Comparison of ENCODE assay signal across 9 cellular contexts in genomic region chr5:160175438-160176218, GRCh38. TPM values are rescaled to one million over a fixed set of nuclear protein-coding genes. Genes with fewer than 3 reads are reported as not detected.
DNase-seq lines count a peak whose midpoint lies in the region; ATAC-seq, FAIRE-seq and TF ChIP-seq lines count a peak whose summit lies in the region.
"Had no signal": no experiment of that assay in that cellular context is flagged by ENCODE, and none has a peak within 500 bp of the region (broad histone marks: within the 10 kb centered on the region; RNA-seq: fewer than 3 reads in every experiment).

No MANE protein-coding gene starts in this region.

- no peaks in the 10 kb centered on the region for H3K79me2 ChIP-seq in hepatocyte

- no peak overlapping the region for H3K4me2 ChIP-seq in hepatocyte

- H3K4me1 ChIP-seq in foreskin keratinocyte (peaks cover 8% of the 10 kb centered on the region), hepatocyte (ENCODE audit: insufficient read depth) (no peaks in the 10 kb centered on the region)
- H3K4me1 ChIP-seq: left lung had no signal

- peak; percentile 85 for ATAC-seq in foreskin keratinocyte
- ATAC-seq in activated CD4-positive, CD25-positive, alpha-beta regulatory T cell treated with anti-CD3 and anti-CD28 coated beads, Interleukin-2, amount 50 U/mL, for 24 hours, result no peak
- ATAC-seq: left lung had no signal

- no peak for FAIRE-seq in D721Med (lab: Jason Lieb, UNC)

- no peaks in the 10 kb centered on the region for H3K9me2 ChIP-seq in hepatocyte (replicated peaks; ENCODE audit: insufficient read depth)

- H3K27ac ChIP-seq in foreskin keratinocyte (peak overlapping the region; percentile 50), hepatocyte (no peak overlapping the region)
- H3K27ac ChIP-seq: left lung had no signal

- in situ Hi-C loops in G401 (cut with HindIII; ENCODE audit: low sequenced_read_pairs), result no loop called here

- TF ChIP-seq CTCF in foreskin keratinocyte (conservative IDR thresholded peaks at IDR 0.05) (no peak), D721Med (IDR thresholded peaks at IDR 0.05; ENCODE audit: insufficient read depth, missing control alignments) (no peak), hepatocyte (IDR thresholded peaks at IDR 0.05; ENCODE audit: poor library complexity) (no peak)

- no peak overlapping the region for H3K4me3 ChIP-seq in hepatocyte
- H3K4me3 ChIP-seq: left lung had no signal

- H3K36me3 ChIP-seq in hepatocyte (replicated peaks; ENCODE audit: insufficient read depth, low read depth), result no peaks in the 10 kb centered on the region
- H3K36me3 ChIP-seq: left lung had no signal

- DNase-seq in G401 (ENCODE audit: low spot score) (peak; percentile 93), RPMI7951 (ENCODE audit: low read depth) (peak; percentile 75), foreskin keratinocyte (peak in 1 of 2 donors; percentile 69), posterior cingulate gyrus (peak; percentile 67 to 98 (median 84)), D721Med (ENCODE audit: insufficient read length, low spot score) (no peak), hepatocyte (ENCODE audit: low spot score) (no peak), activated T-cell treated with anti-CD3 and anti-CD28 coated beads for 4 hours (no peak)
- DNase-seq: left lung had no signal

- intact Hi-C loops in posterior cingulate gyrus (cut with DNase I), result loop anchor here (2.0 kb wide), 1 partner anchor 57 kb away; the partner anchor contains the start of gene PWWP2A

- no peaks in the 10 kb centered on the region for H3K27me3 ChIP-seq in foreskin keratinocyte
- H3K27me3 ChIP-seq in hepatocyte, result no peaks in the 10 kb centered on the region
- H3K27me3 ChIP-seq: left lung had no signal

- H4K20me1 ChIP-seq in hepatocyte (ENCODE audit: insufficient read depth, poor library complexity, severe bottlenecking), result no peaks in the 10 kb centered on the region

- WGBS in hepatocyte (ENCODE audit: low lambda C conversion rate, missing lambda C conversion rate), result 82% methylated on average over 18 of the region's 18 CpGs

- no peaks in the 10 kb centered on the region for H3K9me3 ChIP-seq in hepatocyte (ENCODE audit: low read depth)
- H3K9me3 ChIP-seq: left lung had no signal

- no peak overlapping the region for H2AFZ ChIP-seq in hepatocyte

RNA-seq across cellular contexts. Expression of gene FABP6, which starts 53.7 kb away (rescaled TPM):
- total RNA-seq in G401 (2014; rRNA removed; shearing (Covaris generic)), result 1.3 and 5.0 TPM in 2 replicates
- total RNA-seq in RPMI7951 (2014; rRNA removed; shearing (Covaris generic)), result 3.6 and 6.4 TPM in 2 replicates
- not detected in 2 replicates for total RNA-seq in foreskin keratinocyte
- polyA plus RNA-seq in foreskin keratinocyte, result 0.07 TPM in 1 of 2 replicates, not detected in the other
- total RNA-seq in hepatocyte, result 51.5 and 55.7 TPM in 2 replicates
- 7.2 and 12.2 TPM in 2 replicates for polyA plus RNA-seq in hepatocyte

RNA-seq across cellular contexts. Expression of gene PWWP2A, which starts 56.4 kb away (rescaled TPM):
- total RNA-seq in G401 (2014; rRNA removed; shearing (Covaris generic)), result 49.5 and 82.4 TPM in 2 replicates
- total RNA-seq in RPMI7951 (2014; rRNA removed; shearing (Covaris generic)), result 16.1 and 16.6 TPM in 2 replicates
- 13.9 and 16.6 TPM in 2 replicates for total RNA-seq in foreskin keratinocyte
- polyA plus RNA-seq in foreskin keratinocyte, result 3.0 and 4.4 TPM in 2 replicates
- total RNA-seq in hepatocyte, result 26.5 and 33.6 TPM in 2 replicates
- 17.3 and 18.4 TPM in 2 replicates for polyA plus RNA-seq in hepatocyte

Comparison
In these comparisons a context has a peak if more than half of its experiments do, and no peak if none do; other contexts are left out.
1. DNase-seq: peak in G401 (single experiment), RPMI7951 (single experiment) and posterior cingulate gyrus (10 of 10); none in D721Med (single experiment), hepatocyte (single experiment) and activated T-cell treated with anti-CD3 and anti-CD28 coated beads for 4 hours (single experiment).